In genomic region chr7:105296491-105296890, GRCh38 we compare ENCODE assay signal across 2 cellular contexts.
TF ChIP-seq lines count a peak whose summit lies in the region.

No MANE protein-coding gene starts in this region.

TF ChIP-seq in IMR-90, 13 proteins besides CTCF, POLR2A, EP300 and RAD21:
- TF ChIP-seq USF2 (IDR thresholded peaks at IDR 0.05; ENCODE audit: low read depth, low read length) (no peak), BHLHE40 (IDR thresholded peaks at IDR 0.05; ENCODE audit: low read depth, low read length) (no peak), SMC3 (IDR thresholded peaks at IDR 0.05; ENCODE audit: low read depth, low read length) (no peak), RFX5 (IDR thresholded peaks at IDR 0.05; ENCODE audit: low read depth, low read length) (no peak), MAFK (IDR thresholded peaks at IDR 0.05; ENCODE audit: low read depth, low read length) (no peak), MAZ (IDR thresholded peaks at IDR 0.05; ENCODE audit: borderline replicate concordance, low read depth, low read length) (no peak), MXI1 (IDR thresholded peaks at IDR 0.05; ENCODE audit: borderline replicate concordance, low read depth, low read length) (no peak), CEBPB (IDR thresholded peaks at IDR 0.05; ENCODE audit: low read depth, low read length) (no peak), NFE2L2 (IDR thresholded peaks at IDR 0.05; ENCODE audit: low read depth, low read length) (no peak), ELK1 (IDR thresholded peaks at IDR 0.05; ENCODE audit: borderline replicate concordance, low read depth, low read length) (no peak), RCOR1 (IDR thresholded peaks at IDR 0.05; ENCODE audit: insufficient replicate concordance, low read length) (no peak)

TF ChIP-seq in K562, 482 proteins besides CTCF, POLR2A, EP300 and RAD21:
- TF ChIP-seq ESRRA (IDR thresholded peaks at IDR 0.05; ENCODE audit: borderline replicate concordance, low read depth) (peak; percentile 29; the same call in 1 of the 2 replicates), CEBPG (CRISPR knock-in tag; IDR thresholded peaks at IDR 0.05) (no peak), CEBPG (tag; conservative IDR thresholded peaks at IDR 0.05 in 1 of 2, IDR thresholded peaks at IDR 0.05 in 1 of 2) (no peak)
TF ChIP-seq in K562: peak in this region for 1.
